ENCODE assay signal across 1 cellular context in genomic region chr14:23058654-23059504, GRCh38.
A peak's percentile ranks its signal among the peaks of the same experiment; 100 is the strongest.
TF ChIP-seq lines count a peak whose summit lies in the region.

No MANE protein-coding gene starts in this region.

TF ChIP-seq in HepG2, 621 proteins besides CTCF, POLR2A, EP300 and RAD21 (continued from another document):
- TF ChIP-seq THAP7 (CRISPR knock-in tag; IDR thresholded peaks at IDR 0.05) (0 out of 2 replicates have a peak, but pooled peaks have one; percentile 51), RBFOX2 (IDR thresholded peaks at IDR 0.05; ENCODE audit: low read depth, low read length) (peak; percentile 66), ZNF598 (CRISPR knock-in tag; IDR thresholded peaks at IDR 0.05; ENCODE audit: borderline replicate concordance) (peak; percentile 53; the same call in 1 of the 2 replicates), POLR2AphosphoS5 (IDR thresholded peaks at IDR 0.05; ENCODE audit: low read depth, low read length) (peak; percentile 20; the same call in 1 of the 2 replicates), ZNF280B (CRISPR knock-in tag; IDR thresholded peaks at IDR 0.05; ENCODE audit: borderline replicate concordance) (peak; percentile 66; the same call in 1 of the 2 replicates), ZBTB40 (IDR thresholded peaks at IDR 0.05) (no peak), ZBTB40 (CRISPR knock-in tag; IDR thresholded peaks at IDR 0.05) (peak; percentile 42; the same call in 1 of the 2 replicates), BRF2 (CRISPR knock-in tag; IDR thresholded peaks at IDR 0.05) (no peak), ZNF75D (CRISPR knock-in tag; IDR thresholded peaks at IDR 0.05; ENCODE audit: borderline replicate concordance) (0 out of 2 replicates have a peak, but pooled peaks have one; percentile 19), UBTF (CRISPR knock-in tag; IDR thresholded peaks at IDR 0.05) (no peak), HNRNPK (IDR thresholded peaks at IDR 0.05; ENCODE audit: low read depth, low read length, poor library complexity, severe bottlenecking) (peak; percentile 52), E2F1 (CRISPR knock-in tag; IDR thresholded peaks at IDR 0.05) (no peak), EED (CRISPR knock-in tag; IDR thresholded peaks at IDR 0.05) (peak; percentile 82; the same call in 1 of the 2 replicates), POLR2G (IDR thresholded peaks at IDR 0.05; ENCODE audit: low read depth, low read length) (0 out of 2 replicates have a peak, but pooled peaks have one; percentile 18), PRPF4 (IDR thresholded peaks at IDR 0.05; ENCODE audit: low read depth, low read length, poor library complexity, severe bottlenecking) (peak; percentile 87), TCF12 (IDR thresholded peaks at IDR 0.05) (no peak), TCF12 (CRISPR knock-in tag; IDR thresholded peaks at IDR 0.05) (no peak)
TF ChIP-seq in HepG2: peak in this region for 29.
